In genomic region chr1:63987014-63987630, GRCh38 we compare ENCODE assay signal across 29 cellular contexts.
DNase-seq lines count a peak whose midpoint lies in the region; ATAC-seq, FAIRE-seq and TF ChIP-seq lines count a peak whose summit lies in the region.
"Had no signal": no experiment of that assay in that cellular context is flagged by ENCODE, and none has a peak within 500 bp of the region (broad histone marks: within the 10 kb centered on the region; RNA-seq: fewer than 3 reads in every experiment).

No MANE protein-coding gene starts in this region.

- H3K4me3 ChIP-seq in breast epithelium = no peak overlapping the region
- no peak overlapping the region for H3K4me3 ChIP-seq in brain microvascular endothelial cell (ENCODE audit: low read depth, low read length)
- no peak overlapping the region for H3K4me3 ChIP-seq in foreskin fibroblast (ENCODE audit: low read depth in 1 of 2, low read length in 2 of 2)
- H3K4me3 ChIP-seq: heart left ventricle, ovary, right lobe of liver, transverse colon had no signal

- H3K27ac Mint-ChIP-seq in MCF 10A (ENCODE audit: low read depth, unreplicated experiment) = peak overlapping the region; percentile 12
- H3K27ac Mint-ChIP-seq: activated naive CD4-positive, alpha-beta T cell treated with anti-CD3 and anti-CD28 coated beads, Interleukin-2, amount 10 ng/mL, durations not matched to agents 7 days and 5 days; dendritic cell treated with granulocyte-macrophage colony-stimulating factor and Interleukin-4, amounts not matched to agents 40 ng/mL and 50 ng/mL, for 4 days; IgD-negative memory B cell; memory B cell; naive thymus-derived CD4-positive, alpha-beta T cell had no signal

- no peaks in the 10 kb centered on the region for H3K27me3 ChIP-seq in breast epithelium
- H3K27me3 ChIP-seq in brain microvascular endothelial cell (replicated peaks) = no peaks in the 10 kb centered on the region
- H3K27me3 ChIP-seq: heart left ventricle, ovary, right lobe of liver, transverse colon had no signal

- H3K27ac ChIP-seq in breast epithelium (no peak overlapping the region), brain microvascular endothelial cell (no peak overlapping the region)
- H3K27ac ChIP-seq: 22Rv1, epithelial cell of prostate, heart left ventricle, HL-60, ovary, right lobe of liver, transverse colon had no signal

- H3K4me1 Mint-ChIP-seq in MCF 10A (ENCODE audit: insufficient read depth, unreplicated experiment) = peaks cover 12% of the 10 kb centered on the region
- H3K4me1 Mint-ChIP-seq: activated naive CD4-positive, alpha-beta T cell treated with anti-CD3 and anti-CD28 coated beads, Interleukin-2, amount 10 ng/mL, durations not matched to agents 7 days and 5 days; memory B cell; naive thymus-derived CD4-positive, alpha-beta T cell had no signal

- TF ChIP-seq CTCF in MCF 10A (IDR thresholded peaks at IDR 0.05; ENCODE audit: unreplicated experiment) = no peak
- TF ChIP-seq CTCF in breast epithelium (IDR thresholded peaks at IDR 0.05) = no peak
- no peak for TF ChIP-seq CTCF in brain microvascular endothelial cell (IDR thresholded peaks at IDR 0.05; ENCODE audit: low read depth, low read length, missing control alignments)
- no peak for TF ChIP-seq CTCF in foreskin fibroblast (IDR thresholded peaks at IDR 0.05; ENCODE audit: low read depth, low read length)

- ATAC-seq in GM21360 (IDR thresholded peaks at IDR 0.05; ENCODE audit: unreplicated experiment) (no peak), GM21737 (IDR thresholded peaks at IDR 0.05; ENCODE audit: unreplicated experiment) (no peak)
- ATAC-seq: activated T-cell treated with anti-CD3 and anti-CD28 coated beads, Interleukin-2, amount 50 U/mL, for 4 hours; heart left ventricle; naive thymus-derived CD4-positive, alpha-beta T cell; right lobe of liver; stimulated activated naive CD8-positive, alpha-beta T cell treated with anti-CD3 and anti-CD28 coated beads, Interleukin-15, Interleukin-2, amounts not matched to agents 100 U/mL and 50 U/mL, for 24 hours had no signal

- no peaks in the 10 kb centered on the region for H3K27me3 Mint-ChIP-seq in MCF 10A (ENCODE audit: insufficient read depth, unreplicated experiment)
- H3K27me3 Mint-ChIP-seq: dendritic cell treated with granulocyte-macrophage colony-stimulating factor and Interleukin-4, amounts not matched to agents 40 ng/mL and 50 ng/mL, for 4 days; memory B cell had no signal

- H3K36me3 Mint-ChIP-seq in MCF 10A (ENCODE audit: insufficient read depth, unreplicated experiment) = no peaks in the 10 kb centered on the region
- H3K36me3 Mint-ChIP-seq: activated naive CD4-positive, alpha-beta T cell treated with anti-CD3 and anti-CD28 coated beads, Interleukin-2, amount 10 ng/mL, durations not matched to agents 7 days and 5 days; memory B cell; naive thymus-derived CD4-positive, alpha-beta T cell had no signal

- no peak for TF ChIP-seq POLR2A in breast epithelium (IDR thresholded peaks at IDR 0.05)

- CTCF ChIA-PET in MCF 10A (lab: Yijun Ruan, JAX) = no interaction called here

- POLR2A ChIA-PET in MCF 10A (lab: Yijun Ruan, JAX) = no interaction called here

- no peaks in the 10 kb centered on the region for H3K9me3 Mint-ChIP-seq in MCF 10A (ENCODE audit: unreplicated experiment)
- H3K9me3 Mint-ChIP-seq: activated naive CD4-positive, alpha-beta T cell treated with anti-CD3 and anti-CD28 coated beads, Interleukin-2, amount 10 ng/mL, durations not matched to agents 7 days and 5 days; activated T-cell treated with anti-CD3 and anti-CD28 coated beads, Interleukin-2, amount 50 U/mL, for 4 hours; dendritic cell treated with granulocyte-macrophage colony-stimulating factor and Interleukin-4, amounts not matched to agents 40 ng/mL and 50 ng/mL, for 4 days; IgD-negative memory B cell; memory B cell had no signal

- H3K4me3 Mint-ChIP-seq in MCF 10A (ENCODE audit: unreplicated experiment) = no peak overlapping the region
- H3K4me3 Mint-ChIP-seq: activated naive CD4-positive, alpha-beta T cell treated with anti-CD3 and anti-CD28 coated beads, Interleukin-2, amount 10 ng/mL, durations not matched to agents 7 days and 5 days; activated T-cell treated with anti-CD3 and anti-CD28 coated beads, Interleukin-2, amount 50 U/mL, for 4 hours; dendritic cell treated with granulocyte-macrophage colony-stimulating factor and Interleukin-4, amounts not matched to agents 40 ng/mL and 50 ng/mL, for 4 days; H9; IgD-negative memory B cell; memory B cell; naive thymus-derived CD4-positive, alpha-beta T cell had no signal

- FAIRE-seq in urothelium cell line (lab: Jason Lieb, UNC) = no peak
- FAIRE-seq: islet of Langerhans had no signal

- no peaks in the 10 kb centered on the region for H3K36me3 ChIP-seq in breast epithelium
- H3K36me3 ChIP-seq in brain microvascular endothelial cell (replicated peaks) = no peaks in the 10 kb centered on the region
- H3K36me3 ChIP-seq: heart left ventricle, ovary, right lobe of liver, transverse colon had no signal

- no peaks in the 10 kb centered on the region for H3K4me1 ChIP-seq in breast epithelium
- H3K4me1 ChIP-seq: Caco-2, right lobe of liver had no signal

- no TSS peak for BruUV-seq in MCF 10A (replicated peaks; lab: Mats Ljungman, UMichigan)

- DNase-seq in MCF 10A (ENCODE audit: unreplicated experiment) = no peak
- DNase-seq in breast epithelium (ENCODE audit: low spot score in 2 of 2) = no peak
- peak; percentile 63 for DNase-seq in brain microvascular endothelial cell
- DNase-seq in foreskin fibroblast = peak; percentile 53 to 75
- DNase-seq in urothelium cell line (ENCODE audit: low spot score) = peak; percentile 36
- DNase-seq in ureter (ENCODE audit: low spot score) = no peak
- DNase-seq: activated CD4-positive, CD25-positive, alpha-beta regulatory T cell treated with anti-CD3 and anti-CD28 coated beads, Interleukin-2, amount 50 U/mL, for 72 hours; activated naive CD4-positive, alpha-beta T cell treated with anti-CD3 and anti-CD28 coated beads, Interleukin-2, amount 10 ng/mL, durations not matched to agents 7 days and 5 days; activated T-cell treated with anti-CD3 and anti-CD28 coated beads, Interleukin-2, amount 50 U/mL, for 4 hours; Caco-2; H9; heart left ventricle; naive thymus-derived CD4-positive, alpha-beta T cell; NCI-H1694 treated with DMSO at 0.1 percent for 48 hours; ovary; right lobe of liver; RPMI8226; stimulated activated naive CD8-positive, alpha-beta T cell treated with anti-CD3 and anti-CD28 coated beads, Interleukin-15, Interleukin-2, amounts not matched to agents 100 U/mL and 50 U/mL, for 24 hours; SW 1271; transverse colon had no signal

- H3K9me3 ChIP-seq in breast epithelium = no peaks in the 10 kb centered on the region
- H3K9me3 ChIP-seq: Caco-2, heart left ventricle, ovary, right lobe of liver, transverse colon had no signal

- in situ Hi-C loops in brain microvascular endothelial cell (cut with HindIII; ENCODE audit: low pct_ligation_motif_present, low sequenced_read_pairs) = no loop called here

- intact Hi-C loops in MCF 10A (cut with micrococcal nuclease) (no loop called here), breast epithelium (cut with DNase I; ENCODE audit: low total_unique reads) (no loop called here)

Comparison
In these comparisons a context has a peak if more than half of its experiments do, and no peak if none do; other contexts are left out.
1. DNase-seq: peak in brain microvascular endothelial cell (single experiment), foreskin fibroblast (2 of 2) and urothelium cell line (single experiment); none in MCF 10A (single experiment), breast epithelium (0 of 2) and ureter (single experiment).